In the genomic region with DNA sequence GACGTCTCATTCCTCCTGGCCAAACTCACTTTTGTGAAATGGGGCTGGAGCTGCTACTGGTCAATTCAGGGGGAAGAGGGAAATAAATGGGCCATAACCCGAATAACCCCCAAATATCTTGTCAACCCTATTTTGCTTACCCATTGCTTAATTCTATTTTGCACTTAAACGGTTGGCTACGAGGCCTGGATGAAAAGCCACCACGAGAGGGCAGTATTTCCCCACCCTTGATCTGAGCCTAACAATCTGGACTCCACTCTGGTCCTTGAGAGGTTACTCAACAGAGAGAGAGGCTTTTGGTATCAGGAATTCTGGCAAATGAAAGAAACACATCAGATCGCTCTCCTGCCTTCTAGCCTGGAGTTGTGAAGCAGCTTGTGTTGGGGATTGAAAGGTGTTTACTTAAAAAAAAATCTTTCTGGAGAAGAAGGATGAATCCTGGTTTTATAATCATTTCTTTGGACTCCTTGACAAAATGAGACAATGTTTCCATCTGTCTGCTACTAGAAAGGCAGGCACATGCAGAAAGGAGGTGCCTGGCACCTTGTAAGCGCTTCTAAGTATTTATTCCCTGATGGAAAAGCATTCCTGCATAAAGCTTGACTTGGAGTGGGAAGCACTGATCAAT, we compare ENCODE assay signal across 8 cellular contexts. TPM values are rescaled to one million over a fixed set of nuclear protein-coding genes. Genes with fewer than 3 reads are reported as not detected.
DNase-seq lines count a peak whose midpoint lies in the region; ATAC-seq and TF ChIP-seq lines count a peak whose summit lies in the region.

No MANE protein-coding gene starts in this region.

- intact Hi-C loops in activated CD4-positive, alpha-beta T cell treated with anti-CD3 and anti-CD28 coated beads for 36 hours (cut with DNase I, micrococcal nuclease) = loop anchor here (1.0 kb wide), 3 partner anchors 375 to 644 kb away; no protein-coding TSS in a partner anchor

- H3K4me1 Mint-ChIP-seq in activated CD4-positive, alpha-beta T cell treated with anti-CD3 and anti-CD28 coated beads for 36 hours = no peaks in the 10 kb centered on the region
- no peaks in the 10 kb centered on the region for H3K4me1 Mint-ChIP-seq in chondrocyte (ENCODE audit: low read depth)

- H3K27me3 ChIP-seq in BJ (ENCODE audit: control insufficient read depth, insufficient read depth, low read length) = no peaks in the 10 kb centered on the region; the same call in 1 of the 2 replicates

- no peak for DNase-seq in BJ (ENCODE audit: low read depth)
- DNase-seq in H4 (ENCODE audit: low spot score) = peak; percentile 69
- DNase-seq in NCI-H460 (ENCODE audit: extremely low read depth, low read depth) = peak; percentile 75
- DNase-seq in activated CD4-positive, alpha-beta T cell treated with anti-CD3 and anti-CD28 coated beads for 36 hours = peak; percentile 80
- DNase-seq in chondrocyte (ENCODE audit: low spot score) = no peak
- peak; percentile 68 for DNase-seq in left lobe of liver (ENCODE audit: low spot score)
- peak; percentile 33 to 58 (median 45) for DNase-seq in stimulated activated CD4-positive, alpha-beta T cell treated with anti-CD3 and anti-CD28 coated beads, TNF-alpha, amount 100 ng/mL, for 24 hours (ENCODE audit: low read depth in 3 of 3)

- no peaks in the 10 kb centered on the region for H3K9me3 Mint-ChIP-seq in activated CD4-positive, alpha-beta T cell treated with anti-CD3 and anti-CD28 coated beads for 36 hours (ENCODE audit: low read depth)
- H3K9me3 Mint-ChIP-seq in chondrocyte (ENCODE audit: low read depth) = no peaks in the 10 kb centered on the region

- peak; percentile 93 for TF ChIP-seq CTCF in BJ (IDR thresholded peaks at IDR 0.05; ENCODE audit: insufficient read depth, low read depth, low read length)
- TF ChIP-seq CTCF in chondrocyte (IDR thresholded peaks at IDR 0.05) = peak; percentile 92

- peak; percentile 64 for ATAC-seq in activated CD4-positive, alpha-beta T cell treated with anti-CD3 and anti-CD28 coated beads for 36 hours
- ATAC-seq in left lobe of liver (peak; percentile 94), GM18498 (IDR thresholded peaks at IDR 0.05; ENCODE audit: unreplicated experiment) (no peak)

- H3K36me3 Mint-ChIP-seq in activated CD4-positive, alpha-beta T cell treated with anti-CD3 and anti-CD28 coated beads for 36 hours (ENCODE audit: low read depth) = no peaks in the 10 kb centered on the region
- no peaks in the 10 kb centered on the region for H3K36me3 Mint-ChIP-seq in chondrocyte (ENCODE audit: low read depth)

- no peak overlapping the region for H3K4me3 Mint-ChIP-seq in activated CD4-positive, alpha-beta T cell treated with anti-CD3 and anti-CD28 coated beads for 36 hours
- H3K4me3 Mint-ChIP-seq in chondrocyte (ENCODE audit: unreplicated experiment) = no peak overlapping the region

- H3K4me3 ChIP-seq in BJ (ENCODE audit: low read depth, low read length) = no peak overlapping the region

- H3K36me3 ChIP-seq in BJ (ENCODE audit: control insufficient read depth, insufficient read depth, low read length) = no peaks in the 10 kb centered on the region

- CTCF ChIA-PET in BJ (lab: Yijun Ruan, JAX) = interaction anchor here (0.7 to 7.2 kb wide), 14 partner anchors 8 to 657 kb away, joined by 3 to 59 read pairs (median 6); no protein-coding TSS in a partner anchor
- CTCF ChIA-PET in activated CD4-positive, alpha-beta T cell treated with anti-CD3 and anti-CD28 coated beads for 36 hours (lab: Charles Lee) = interaction anchor here (0.7 to 3.9 kb wide), 12 partner anchors 9 to 625 kb away, joined by 3 to 22 read pairs (median 4); no protein-coding TSS in a partner anchor

- H3K27me3 Mint-ChIP-seq in activated CD4-positive, alpha-beta T cell treated with anti-CD3 and anti-CD28 coated beads for 36 hours = peaks cover 10% of the 10 kb centered on the region
- H3K27me3 Mint-ChIP-seq in chondrocyte (ENCODE audit: low read depth) = peaks cover 59% of the 10 kb centered on the region

- POLR2A ChIA-PET in BJ (lab: Charles Lee) = no interaction called here
- POLR2A ChIA-PET in activated CD4-positive, alpha-beta T cell treated with anti-CD3 and anti-CD28 coated beads for 36 hours (lab: Charles Lee) = no interaction called here

- no peak overlapping the region for H3K27ac Mint-ChIP-seq in activated CD4-positive, alpha-beta T cell treated with anti-CD3 and anti-CD28 coated beads for 36 hours
- no peak overlapping the region for H3K27ac Mint-ChIP-seq in chondrocyte (ENCODE audit: unreplicated experiment)

RNA-seq across cellular contexts. Expression of a gene that starts 22.4 kb away (rescaled TPM):
- polyA plus RNA-seq in BJ (2011; rRNA removed) = 28.9 and 29.8 TPM in 2 replicates
- 39.8 and 82.1 TPM in 2 replicates for polyA minus RNA-seq in BJ (2011; rRNA and poly(A)+ RNA removed)
- total RNA-seq in H4 (2014; rRNA removed; shearing (Covaris generic)) = 33.7 and 38.3 TPM in 2 replicates
- 57.5 and 62.3 TPM in 2 replicates for total RNA-seq in NCI-H460 (2014; rRNA removed; shearing (Covaris generic))
- polyA plus RNA-seq in NCI-H460 (2014; cell fraction: nucleus; rRNA removed) = 27.1 and 81.6 TPM in 2 replicates
- total RNA-seq in activated CD4-positive, alpha-beta T cell treated with anti-CD3 and anti-CD28 coated beads for 36 hours = 10 to 100 TPM; 22.8 to 28.2 TPM
- total RNA-seq in chondrocyte (28.5 to 39.2 TPM (median 29.3 TPM) in 3 replicates), left lobe of liver (19.2 TPM)

Comparison
In these comparisons a context has a peak if more than half of its experiments do, and no peak if none do; other contexts are left out.
1. DNase-seq: peak in H4 (single experiment), NCI-H460 (single experiment), activated CD4-positive, alpha-beta T cell treated with anti-CD3 and anti-CD28 coated beads for 36 hours (single experiment), left lobe of liver (single experiment) and stimulated activated CD4-positive, alpha-beta T cell treated with anti-CD3 and anti-CD28 coated beads, TNF-alpha, amount 100 ng/mL, for 24 hours (3 of 3); none in BJ (single experiment) and chondrocyte (single experiment).